ENCODE assay signal across 7 cellular contexts in the genomic region with DNA sequence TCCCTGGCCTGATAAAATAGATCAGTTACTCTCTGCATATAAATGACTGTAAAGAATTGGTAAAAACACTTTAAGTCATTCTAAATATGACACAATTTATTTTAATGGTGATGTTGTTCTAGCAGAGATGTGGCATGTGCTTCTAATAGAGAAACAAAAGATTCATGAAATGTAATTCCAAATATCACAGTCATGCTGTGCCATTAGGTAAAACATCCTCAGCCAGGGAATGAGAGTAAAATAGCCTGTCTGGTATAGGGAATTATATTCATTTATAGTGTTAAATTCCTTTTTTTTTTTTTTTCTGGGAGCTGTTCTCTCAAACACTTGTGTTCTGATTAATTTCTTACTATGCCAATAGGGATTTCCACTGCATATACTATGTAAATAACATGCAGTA.
"Had no signal": no experiment of that assay in that cellular context is flagged by ENCODE, and none has a peak within 500 bp of the region (broad histone marks: within the 10 kb centered on the region; RNA-seq: fewer than 3 reads in every experiment).

No MANE protein-coding gene starts in this region.

- H3K4me3 ChIP-seq: GM12878 had no signal

- DNase-seq: GDM1, GF-D8 had no signal

- FAIRE-seq: GM12878, GM12891, GM12892, GM18507, GM19239 had no signal
